In genomic region chr12:49547090-49547690, GRCh38 we compare ENCODE assay signal across 26 cellular contexts. TPM values are rescaled to one million over a fixed set of nuclear protein-coding genes. Genes with fewer than 3 reads are reported as not detected.
"Had no signal": no experiment of that assay in that cellular context is flagged by ENCODE, and none has a peak within 500 bp of the region (broad histone marks: within the 10 kb centered on the region; RNA-seq: fewer than 3 reads in every experiment).

No MANE protein-coding gene starts in this region.

- H3K27ac ChIP-seq: body of pancreas, esophagus muscularis mucosa, gastrocnemius medialis, left ventricle myocardium inferior, parathyroid adenoma, sigmoid colon, testis, vagina had no signal

- H3K9me3 ChIP-seq: body of pancreas, esophagus muscularis mucosa, gastrocnemius medialis, left ventricle myocardium inferior, sigmoid colon, testis, vagina had no signal

- DNase-seq: activated CD4-positive, alpha-beta memory T cell treated with anti-CD3 and anti-CD28 coated beads for 36 hours; activated CD4-positive, alpha-beta T cell treated with anti-CD3 and anti-CD28 coated beads for 4 hours; activated CD8-positive, alpha-beta memory T cell treated with anti-CD3 and anti-CD28 coated beads, Interleukin-2, amount 10 ng/mL, durations not matched to agents 7 days and 5 days; activated naive CD4-positive, alpha-beta T cell treated with Interleukin-2 at 50 U/mL for 16 hours; activated T-cell treated with anti-CD3 and anti-CD28 coated beads for 4 hours; anterior cingulate cortex; body of pancreas; caudate nucleus; effector memory CD4-positive, alpha-beta T cell; gastrocnemius medialis; hippocampal formation; left ventricle myocardium inferior; sigmoid colon; stimulated activated CD4-positive, alpha-beta T cell treated with anti-CD3 and anti-CD28 coated beads, Interleukin-2, amount 100 ng/mL, for 48 hours; stimulated activated CD8-positive, alpha-beta memory T cell treated with anti-CD3 and anti-CD28 coated beads, Interleukin-4, amount 100 ng/mL, for 48 hours; stimulated activated naive CD4-positive, alpha-beta T cell; T-cell; T-helper 9 cell; testis; trophoblast cell had no signal

- H3K36me3 ChIP-seq: esophagus muscularis mucosa, gastrocnemius medialis, left ventricle myocardium inferior, sigmoid colon, vagina had no signal

- H3K36me3 Mint-ChIP-seq: activated CD4-positive, alpha-beta memory T cell treated with anti-CD3 and anti-CD28 coated beads for 36 hours; activated CD8-positive, alpha-beta memory T cell treated with anti-CD3 and anti-CD28 coated beads, Interleukin-2, amount 10 ng/mL, durations not matched to agents 7 days and 5 days; natural killer cell treated with Interleukin-12 subunit alpha and Interleukin-12 subunit beta and Interleukin-15 and Interleukin-18, amount 100 ng/mL, for 72 hours; T-cell had no signal

- H3K9me3 Mint-ChIP-seq: activated CD4-positive, alpha-beta memory T cell treated with anti-CD3 and anti-CD28 coated beads for 36 hours; natural killer cell treated with Interleukin-12 subunit alpha and Interleukin-12 subunit beta and Interleukin-15 and Interleukin-18, amount 100 ng/mL, for 72 hours; T-cell had no signal

- FAIRE-seq: endothelial cell of umbilical vein had no signal

- H3K9ac ChIP-seq: parathyroid adenoma had no signal

- H3K79me2 ChIP-seq: parathyroid adenoma had no signal

- H3K27ac Mint-ChIP-seq: activated CD4-positive, alpha-beta memory T cell treated with anti-CD3 and anti-CD28 coated beads for 36 hours; activated CD8-positive, alpha-beta memory T cell treated with anti-CD3 and anti-CD28 coated beads, Interleukin-2, amount 10 ng/mL, durations not matched to agents 7 days and 5 days; natural killer cell treated with Interleukin-12 subunit alpha and Interleukin-12 subunit beta and Interleukin-15 and Interleukin-18, amount 100 ng/mL, for 72 hours; T-cell had no signal

- H3K4me3 ChIP-seq: body of pancreas, esophagus muscularis mucosa, gastrocnemius medialis, left ventricle myocardium inferior, sigmoid colon, smooth muscle cell, testis, vagina had no signal

- ATAC-seq: activated CD8-positive, alpha-beta memory T cell treated with anti-CD3 and anti-CD28 coated beads, Interleukin-2, amount 10 ng/mL, durations not matched to agents 7 days and 5 days; body of pancreas; gastrocnemius medialis; natural killer cell treated with Interleukin-12 subunit alpha and Interleukin-12 subunit beta and Interleukin-15 and Interleukin-18, amount 100 ng/mL, for 72 hours; T-cell had no signal

- H3K27me3 ChIP-seq: body of pancreas, testis, vagina had no signal

- H2AFZ ChIP-seq: parathyroid adenoma had no signal

- H3K4me2 ChIP-seq: smooth muscle cell had no signal

- H3K4me3 Mint-ChIP-seq: activated CD4-positive, alpha-beta memory T cell treated with anti-CD3 and anti-CD28 coated beads for 36 hours; activated CD8-positive, alpha-beta memory T cell treated with anti-CD3 and anti-CD28 coated beads, Interleukin-2, amount 10 ng/mL, durations not matched to agents 7 days and 5 days; natural killer cell treated with Interleukin-12 subunit alpha and Interleukin-12 subunit beta and Interleukin-15 and Interleukin-18, amount 100 ng/mL, for 72 hours had no signal

RNA-seq across cellular contexts. Expression of gene KCNH3, which starts 8.4 kb away (rescaled TPM):
- total RNA-seq: gastrocnemius medialis, vagina had no signal

RNA-seq across cellular contexts. Expression of gene FAM186B, which starts 58.2 kb away (rescaled TPM):
- total RNA-seq: activated CD4-positive, alpha-beta memory T cell treated with anti-CD3 and anti-CD28 coated beads for 36 hours; activated CD8-positive, alpha-beta memory T cell treated with anti-CD3 and anti-CD28 coated beads, Interleukin-2, amount 10 ng/mL, durations not matched to agents 7 days and 5 days; vagina had no signal
